ENCODE assay signal across 21 cellular contexts in the genomic region with DNA sequence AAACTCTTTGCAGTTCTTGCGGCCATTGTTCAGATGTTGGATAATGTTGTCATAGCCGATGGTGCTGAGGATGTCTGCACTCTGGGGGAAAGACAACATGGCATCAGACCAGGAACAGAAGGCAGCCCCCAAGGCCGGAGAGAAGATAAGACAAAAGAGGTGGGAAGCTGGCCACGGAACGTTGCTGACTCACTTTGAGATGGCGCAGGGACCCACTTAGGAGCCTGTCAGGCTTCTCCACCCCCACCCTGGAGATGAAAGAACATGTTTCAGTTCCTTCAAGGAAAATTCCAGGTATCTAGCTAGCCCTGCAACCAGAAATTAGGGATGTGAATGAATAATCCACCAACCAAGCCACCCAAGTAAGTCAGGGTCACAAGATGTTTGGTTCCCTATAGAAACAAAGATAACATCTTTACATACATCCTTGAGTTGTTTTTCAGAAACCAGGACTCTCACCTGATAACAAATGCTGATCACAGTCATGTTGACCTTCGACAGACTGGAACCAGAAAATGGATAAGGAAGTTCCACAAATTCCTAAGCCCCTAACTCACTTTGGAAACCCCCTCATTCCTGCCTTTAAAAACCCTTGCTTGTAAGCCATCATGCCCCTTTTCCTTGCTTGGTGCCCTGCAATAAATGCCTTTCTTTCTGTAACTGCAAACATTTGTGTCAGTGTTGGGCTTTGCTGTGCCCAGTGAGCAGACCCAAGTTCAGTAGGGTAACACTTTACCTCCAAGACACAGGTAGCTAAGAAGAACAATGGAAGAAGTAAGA. TPM values are rescaled to one million over a fixed set of nuclear protein-coding genes. Genes with fewer than 3 reads are reported as not detected.
DNase-seq lines count a peak whose midpoint lies in the region; ATAC-seq, FAIRE-seq and TF ChIP-seq lines count a peak whose summit lies in the region.
"Had no signal": no experiment of that assay in that cellular context is flagged by ENCODE, and none has a peak within 500 bp of the region (broad histone marks: within the 10 kb centered on the region; RNA-seq: fewer than 3 reads in every experiment).

No MANE protein-coding gene starts in this region.

- CTCF ChIA-PET in activated CD4-positive, alpha-beta T cell treated with anti-CD3 and anti-CD28 coated beads, Interleukin-2, amount 10 ng/mL, durations not matched to agents 7 days and 5 days (lab: Charles Lee), result interaction anchor here (0.9 to 1.5 kb wide), 3 partner anchors 11 to 66 kb away, joined by 4 read pairs; no protein-coding TSS in a partner anchor
- CTCF ChIA-PET in H1 (lab: Charles Lee; ENCODE audit: partially characterized antibody), result interaction anchor here (0.6 to 1.5 kb wide), 2 partner anchors 13 to 240 kb away, joined by 3 to 4 read pairs; no protein-coding TSS in a partner anchor

- no peak for TF ChIP-seq CTCF in OCI-LY3 (IDR thresholded peaks at IDR 0.05; ENCODE audit: low read depth, low read length)
- TF ChIP-seq CTCF in H1 (IDR thresholded peaks at IDR 0.05; ENCODE audit: control extremely low read depth in 1 of 3, insufficient read depth in 1 of 3, low read depth in 1 of 3, low read length in 3 of 3), result no peak
- TF ChIP-seq CTCF in progenitor cell of endocrine pancreas (IDR thresholded peaks at IDR 0.05; ENCODE audit: unreplicated experiment), result no peak

- H3K23me2 ChIP-seq in H1 (ENCODE audit: low read depth, low read length), result no peaks in the 10 kb centered on the region

- H3K9ac ChIP-seq in OCI-LY3 (ENCODE audit: low read length) (no peak overlapping the region), H1 (replicated peaks in 1 of 4; ENCODE audit: extremely low read depth in 1 of 4, low read depth in 3 of 4, low read length in 3 of 4) (no peak overlapping the region)

- ATAC-seq in left cardiac atrium (no peak), GM18502 (IDR thresholded peaks at IDR 0.05; ENCODE audit: poor library complexity, unreplicated experiment) (no peak)
- ATAC-seq: A549; activated naive CD4-positive, alpha-beta T cell treated with anti-CD3 and anti-CD28 coated beads, Interleukin-2, amount 50 U/mL, for 72 hours; left lobe of liver had no signal

- no peak for TF ChIP-seq POLR2A in H1 (IDR thresholded peaks at IDR 0.05; ENCODE audit: control extremely low read depth in 1 of 2, low read depth in 2 of 2, low read length in 2 of 2)

- DNase-seq in activated CD4-positive, alpha-beta T cell treated with anti-CD3 and anti-CD28 coated beads, Interleukin-2, amount 10 ng/mL, durations not matched to agents 7 days and 5 days, result no peak
- no peak for DNase-seq in activated CD4-positive, alpha-beta T cell treated with anti-CD3 and anti-CD28 coated beads for 4 hours
- no peak for DNase-seq in H1 (ENCODE audit: low read depth in 1 of 2, low spot score in 2 of 2)
- DNase-seq in progenitor cell of endocrine pancreas (ENCODE audit: low spot score, unreplicated experiment), result no peak
- DNase-seq in GM19239 (ENCODE audit: insufficient read length, low spot score), result no peak
- no peak for DNase-seq in left cardiac atrium
- DNase-seq: activated CD4-positive, alpha-beta T cell treated with anti-CD3 and anti-CD28 coated beads, Interleukin-2, amount 50 U/mL, for 4 hours; activated T-cell treated with anti-CD3 and anti-CD28 coated beads, Interleukin-2, amount 50 U/mL, for 1 hour; brain microvascular endothelial cell; endodermal cell; NCI-H1436 treated with DMSO at 0.1 percent for 48 hours; NCI-H2171; nucleus accumbens; retina had no signal

- H2AFZ ChIP-seq in OCI-LY3 (ENCODE audit: low read depth, low read length) (peak overlapping the region; percentile 8; the same call in 1 of the 2 replicates), H1 (ENCODE audit: low read length) (peak overlapping the region; percentile 62)

- H3K14ac ChIP-seq in H1 (ENCODE audit: insufficient read length), result no peak overlapping the region

- H2BK20ac ChIP-seq in H1 (ENCODE audit: low read length), result peak overlapping the region; percentile 9; the same call in 1 of the 2 replicates

- WGBS in H1 (ENCODE audit: extremely low coverage in 1 of 2, insufficient coverage in 1 of 2, insufficient read length in 1 of 2, insufficient replicate concordance in 2 of 2, low coverage in 1 of 2, low lambda C conversion rate in 2 of 2, missing lambda C conversion rate in 1 of 2), 2 experiments, result 92% methylated on average over 7 of the region's 7 CpGs; no CpG with 5 or more reads in 1 of the 2 experiments

- H3K18ac ChIP-seq in H1 (ENCODE audit: extremely low read depth, low read length), result no peak overlapping the region

- H3K4me3 Mint-ChIP-seq in activated CD4-positive, alpha-beta T cell treated with anti-CD3 and anti-CD28 coated beads, Interleukin-2, amount 10 ng/mL, durations not matched to agents 7 days and 5 days, result no peak overlapping the region
- H3K4me3 Mint-ChIP-seq in progenitor cell of endocrine pancreas (ENCODE audit: low read depth), result no peak overlapping the region
- H3K4me3 Mint-ChIP-seq: endodermal cell had no signal

- peaks cover 3% of the 10 kb centered on the region for H3K9me3 Mint-ChIP-seq in activated CD4-positive, alpha-beta T cell treated with anti-CD3 and anti-CD28 coated beads, Interleukin-2, amount 10 ng/mL, durations not matched to agents 7 days and 5 days
- no peaks in the 10 kb centered on the region for H3K9me3 Mint-ChIP-seq in progenitor cell of endocrine pancreas (ENCODE audit: low read depth)
- H3K9me3 Mint-ChIP-seq: activated naive CD4-positive, alpha-beta T cell treated with anti-CD3 and anti-CD28 coated beads, Interleukin-2, amount 50 U/mL, for 72 hours had no signal

- intact Hi-C loops in left cardiac atrium (cut with DNase I), result no loop called here

- no peak overlapping the region for H3K4me3 ChIP-seq in OCI-LY3 (ENCODE audit: low read length)
- no peak overlapping the region for H3K4me3 ChIP-seq in H1 (ENCODE audit: extremely low read depth in 1 of 4, insufficient read depth in 2 of 4, low read depth in 3 of 4, low read length in 4 of 4)
- H3K4me3 ChIP-seq: A549 had no signal

- H2BK120ac ChIP-seq in H1 (replicated peaks; ENCODE audit: low read depth, low read length), result no peak overlapping the region

- H3K79me2 ChIP-seq in OCI-LY3 (ENCODE audit: low read length) (no peaks in the 10 kb centered on the region), H1 (ENCODE audit: control insufficient read depth in 1 of 2, insufficient read depth in 2 of 2, low read length in 2 of 2) (no peaks in the 10 kb centered on the region)

- H3K36me3 ChIP-seq in OCI-LY3 (replicated peaks; ENCODE audit: low read depth, low read length), result no peaks in the 10 kb centered on the region
- H3K36me3 ChIP-seq in H1 (ENCODE audit: control insufficient read depth in 2 of 4, insufficient read depth in 4 of 4, low read length in 3 of 4), result no peaks in the 10 kb centered on the region
- H3K36me3 ChIP-seq: brain microvascular endothelial cell had no signal

- H3K4me1 ChIP-seq in OCI-LY3 (ENCODE audit: low read length) (peaks cover 5% of the 10 kb centered on the region; the same call in 1 of the 2 replicates), H1 (replicated peaks in 1 of 4; ENCODE audit: control insufficient read depth in 3 of 4, insufficient read depth in 4 of 4, low read length in 3 of 4) (peaks cover 0 to 8% (median 2%) of the 10 kb centered on the region in 4 experiments; a peak in 2 of 7 replicates)
- H3K4me1 ChIP-seq: A549 had no signal

- no peaks in the 10 kb centered on the region for H3K27me3 Mint-ChIP-seq in activated CD4-positive, alpha-beta T cell treated with anti-CD3 and anti-CD28 coated beads, Interleukin-2, amount 10 ng/mL, durations not matched to agents 7 days and 5 days
- no peaks in the 10 kb centered on the region for H3K27me3 Mint-ChIP-seq in progenitor cell of endocrine pancreas

- H2BK12ac ChIP-seq in H1 (ENCODE audit: low read depth, low read length), result no peak overlapping the region

- H3K27ac ChIP-seq in OCI-LY3 (ENCODE audit: low read length) (no peak overlapping the region), H1 (ENCODE audit: low read depth, low read length) (no peak overlapping the region)
- H3K27ac ChIP-seq: A549, brain microvascular endothelial cell had no signal

- no peak for TF ChIP-seq RAD21 in H1 (IDR thresholded peaks at IDR 0.05 in 1 of 2, conservative IDR thresholded peaks at IDR 0.05 in 1 of 2; ENCODE audit: low read depth in 2 of 2, low read length in 2 of 2)

- H3K36me3 Mint-ChIP-seq in activated CD4-positive, alpha-beta T cell treated with anti-CD3 and anti-CD28 coated beads, Interleukin-2, amount 10 ng/mL, durations not matched to agents 7 days and 5 days (ENCODE audit: low read depth), result peaks cover 14% of the 10 kb centered on the region
- no peaks in the 10 kb centered on the region for H3K36me3 Mint-ChIP-seq in progenitor cell of endocrine pancreas (ENCODE audit: insufficient read depth)

- H4K8ac ChIP-seq in H1 (ENCODE audit: extremely low read depth, insufficient read depth, low read length), result no peak overlapping the region

- POLR2A ChIA-PET in activated CD4-positive, alpha-beta T cell treated with anti-CD3 and anti-CD28 coated beads, Interleukin-2, amount 10 ng/mL, durations not matched to agents 7 days and 5 days (lab: Charles Lee), result interaction anchor here (1.0 kb wide), 1 partner anchor 15 kb away, joined by 4 read pairs; no protein-coding TSS in a partner anchor
- POLR2A ChIA-PET in H1 (lab: Charles Lee; ENCODE audit: partially characterized antibody), result interaction anchor here (0.9 to 2.0 kb wide), 2 partner anchors 10 to 11 kb away, joined by 3 to 8 read pairs; no protein-coding TSS in a partner anchor

- no peak overlapping the region for H2BK15ac ChIP-seq in H1 (ENCODE audit: low read length)

- H3K79me1 ChIP-seq in H1 (ENCODE audit: low read depth, low read length), result no peaks in the 10 kb centered on the region

- H3K27ac Mint-ChIP-seq in activated CD4-positive, alpha-beta T cell treated with anti-CD3 and anti-CD28 coated beads, Interleukin-2, amount 10 ng/mL, durations not matched to agents 7 days and 5 days, result peak overlapping the region; percentile 55
- peak overlapping the region; percentile 11 for H3K27ac Mint-ChIP-seq in progenitor cell of endocrine pancreas

- H4K20me1 ChIP-seq in OCI-LY3 (ENCODE audit: insufficient read depth, low read length) (no peaks in the 10 kb centered on the region), H1 (replicated peaks in 1 of 2; ENCODE audit: control insufficient read depth in 1 of 2, insufficient read depth in 2 of 2, low read length in 2 of 2) (no peaks in the 10 kb centered on the region)

- H3K27me3 ChIP-seq in OCI-LY3 (ENCODE audit: low read depth, low read length) (peaks cover 8% of the 10 kb centered on the region; the same call in 1 of the 2 replicates), H1 (replicated peaks in 1 of 4; ENCODE audit: control insufficient read depth in 3 of 4, extremely low read depth in 1 of 4, insufficient read depth in 3 of 4, low read length in 3 of 4) (no peaks in the 10 kb centered on the region)
- H3K27me3 ChIP-seq: brain microvascular endothelial cell had no signal

- no peak overlapping the region for H3K56ac ChIP-seq in H1 (replicated peaks; ENCODE audit: insufficient read length, low read depth, low read length)

- H3K4ac ChIP-seq in H1 (replicated peaks; ENCODE audit: insufficient read length, low read depth, low read length), result no peak overlapping the region

- H3K23ac ChIP-seq in H1 (ENCODE audit: insufficient read length), result no peak overlapping the region

- H4K91ac ChIP-seq in H1 (replicated peaks; ENCODE audit: insufficient read length, low read length), result no peak overlapping the region

- TF ChIP-seq EP300 in H1 (IDR thresholded peaks at IDR 0.05; ENCODE audit: borderline replicate concordance in 1 of 2, low read depth in 2 of 2, low read length in 2 of 2), result no peak

- no peak for FAIRE-seq in H1 (lab: Jason Lieb, UNC)
- no peak for FAIRE-seq in GM19239 (lab: Jason Lieb, UNC)
- FAIRE-seq: A549, colon had no signal

- peaks cover 40% of the 10 kb centered on the region for H3K4me1 Mint-ChIP-seq in activated CD4-positive, alpha-beta T cell treated with anti-CD3 and anti-CD28 coated beads, Interleukin-2, amount 10 ng/mL, durations not matched to agents 7 days and 5 days
- H3K4me1 Mint-ChIP-seq in progenitor cell of endocrine pancreas (ENCODE audit: low read depth), result peaks cover 3% of the 10 kb centered on the region

- H2BK5ac ChIP-seq in H1 (ENCODE audit: low read depth, low read length), result no peak overlapping the region

- no peak overlapping the region for H4K5ac ChIP-seq in H1 (ENCODE audit: insufficient read length, low read depth, low read length)

- no peak overlapping the region for H2AK5ac ChIP-seq in H1 (ENCODE audit: low read depth, low read length)

- H3K4me2 ChIP-seq in OCI-LY3 (ENCODE audit: low read length), result no peak overlapping the region
- H3K4me2 ChIP-seq in H1 (ENCODE audit: insufficient read depth in 1 of 2, low read depth in 2 of 2, low read length in 2 of 2), result no peak overlapping the region
- H3K4me2 ChIP-seq: A549 had no signal

- H3K9me3 ChIP-seq in OCI-LY3 (ENCODE audit: insufficient read depth, low read length) (no peaks in the 10 kb centered on the region), H1 (ENCODE audit: insufficient read depth in 2 of 2, low read depth in 1 of 2, low read length in 1 of 2) (no peaks in the 10 kb centered on the region)
- H3K9me3 ChIP-seq: A549 had no signal

RNA-seq across cellular contexts. Expression of a gene that starts 31.9 kb away (rescaled TPM):
- 1 to 10 TPM; 9.4 to 9.7 TPM for total RNA-seq in activated CD4-positive, alpha-beta T cell treated with anti-CD3 and anti-CD28 coated beads, Interleukin-2, amount 10 ng/mL, durations not matched to agents 7 days and 5 days
- total RNA-seq in H1 (2021; fragmentation: NEBNext Ultra II Directional; extraction: Animal tissue kit (Norgen Biotek cat#: 25700)), result 2.4 and 2.7 TPM in 2 replicates
- polyA plus RNA-seq in H1 (2011; rRNA removed), result 0.93 and 1.8 TPM in 2 replicates
- polyA plus RNA-seq in H1 (2011; cell fraction: cytosol; rRNA removed), result 1.6 TPM
- 1.2 TPM for polyA plus RNA-seq in H1 (2011; cell fraction: nucleus; rRNA removed)
- polyA plus RNA-seq in H1 (2012, experiment 1 of 2), result 1.1 to 2.5 TPM (median 1.3 TPM) in 4 replicates
- polyA plus RNA-seq in H1 (2012, experiment 2 of 2), result 0.22 TPM
- polyA plus RNA-seq in H1 (2013, experiment 1 of 2), result 2.6 TPM
- polyA plus RNA-seq in H1 (2013, experiment 2 of 2), result 2.6 TPM
- 1.1 and 1.3 TPM in 2 replicates for polyA minus RNA-seq in H1 (2011; rRNA and poly(A)+ RNA removed)
- polyA minus RNA-seq in H1 (2011; cell fraction: cytosol; rRNA and poly(A)+ RNA removed), result 3.2 TPM
- polyA minus RNA-seq in H1 (2011; cell fraction: nucleus; rRNA and poly(A)+ RNA removed), result 2.3 TPM
- total RNA-seq in progenitor cell of endocrine pancreas (6.1 and 7.0 TPM in 2 replicates), left cardiac atrium (1 to 10 TPM; 2.5 to 3.2 TPM)
- total RNA-seq: OCI-LY7 had no signal

RNA-seq across cellular contexts. Expression of a gene that starts 57.9 kb away (rescaled TPM):
- total RNA-seq in activated CD4-positive, alpha-beta T cell treated with anti-CD3 and anti-CD28 coated beads, Interleukin-2, amount 10 ng/mL, durations not matched to agents 7 days and 5 days, result 100 to 1,000 TPM; 333 to 349 TPM
- 669 and 685 TPM in 2 replicates for total RNA-seq in H1 (2021; fragmentation: NEBNext Ultra II Directional; extraction: Animal tissue kit (Norgen Biotek cat#: 25700))
- polyA plus RNA-seq in H1 (2011; rRNA removed), result 796 and 970 TPM in 2 replicates
- polyA plus RNA-seq in H1 (2011; cell fraction: cytosol; rRNA removed), result 1,314 TPM
- 497 TPM for polyA plus RNA-seq in H1 (2011; cell fraction: nucleus; rRNA removed)
- 617 to 814 TPM (median 732 TPM) in 4 replicates for polyA plus RNA-seq in H1 (2012, experiment 1 of 2)
- 128 TPM for polyA plus RNA-seq in H1 (2012, experiment 2 of 2)
- 353 TPM for polyA plus RNA-seq in H1 (2013, experiment 1 of 2)
- 337 TPM for polyA plus RNA-seq in H1 (2013, experiment 2 of 2)
- polyA minus RNA-seq in H1 (2011; rRNA and poly(A)+ RNA removed), result 1,058 and 1,152 TPM in 2 replicates
- 466 TPM for polyA minus RNA-seq in H1 (2011; cell fraction: cytosol; rRNA and poly(A)+ RNA removed)
- 236 TPM for polyA minus RNA-seq in H1 (2011; cell fraction: nucleus; rRNA and poly(A)+ RNA removed)
- total RNA-seq in progenitor cell of endocrine pancreas, result 375 and 390 TPM in 2 replicates
- 1,000 to 10,000 TPM; 1,001 to 1,121 TPM for total RNA-seq in left cardiac atrium
